1 cellular context compared by ENCODE assay signal in the genomic region with DNA sequence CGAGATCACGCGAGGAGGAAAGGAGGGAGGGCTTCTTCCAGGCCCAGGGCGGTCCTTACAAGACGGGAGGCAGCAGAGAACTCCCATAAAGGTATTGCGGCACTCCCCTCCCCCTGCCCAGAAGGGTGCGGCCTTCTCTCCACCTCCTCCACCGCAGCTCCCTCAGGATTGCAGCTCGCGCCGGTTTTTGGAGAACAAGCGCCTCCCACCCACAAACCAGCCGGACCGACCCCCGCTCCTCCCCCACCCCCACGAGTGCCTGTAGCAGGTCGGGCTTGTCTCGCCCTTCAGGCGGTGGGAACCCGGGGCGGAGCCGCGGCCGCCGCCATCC.
A peak's percentile ranks its signal among the peaks of the same experiment; 100 is the strongest.
TF ChIP-seq lines count a peak whose summit lies in the region.

No MANE protein-coding gene starts in this region.

TF ChIP-seq in GM12878, 131 proteins besides CTCF, POLR2A, EP300 and RAD21:
- 0 out of 2 replicates have a peak, but pooled peaks have one; percentile 51 for TF ChIP-seq CHD2 (IDR thresholded peaks at IDR 0.05; ENCODE audit: borderline replicate concordance, low read depth, low read length)
- TF ChIP-seq PML (IDR thresholded peaks at IDR 0.05; ENCODE audit: low read length): no peak
- no peak for TF ChIP-seq ZBTB11 (CRISPR knock-in tag; IDR thresholded peaks at IDR 0.05)
- TF ChIP-seq, protein P1, sequence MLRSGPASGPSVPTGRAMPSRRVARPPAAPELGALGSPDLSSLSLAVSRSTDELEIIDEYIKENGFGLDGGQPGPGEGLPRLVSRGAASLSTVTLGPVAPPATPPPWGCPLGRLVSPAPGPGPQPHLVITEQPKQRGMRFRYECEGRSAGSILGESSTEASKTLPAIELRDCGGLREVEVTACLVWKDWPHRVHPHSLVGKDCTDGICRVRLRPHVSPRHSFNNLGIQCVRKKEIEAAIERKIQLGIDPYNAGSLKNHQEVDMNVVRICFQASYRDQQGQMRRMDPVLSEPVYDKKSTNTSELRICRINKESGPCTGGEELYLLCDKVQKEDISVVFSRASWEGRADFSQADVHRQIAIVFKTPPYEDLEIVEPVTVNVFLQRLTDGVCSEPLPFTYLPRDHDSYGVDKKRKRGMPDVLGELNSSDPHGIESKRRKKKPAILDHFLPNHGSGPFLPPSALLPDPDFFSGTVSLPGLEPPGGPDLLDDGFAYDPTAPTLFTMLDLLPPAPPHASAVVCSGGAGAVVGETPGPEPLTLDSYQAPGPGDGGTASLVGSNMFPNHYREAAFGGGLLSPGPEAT (IDR thresholded peaks at IDR 0.05; ENCODE audit: low read depth): 0 out of 2 replicates have a peak, but pooled peaks have one; percentile 13
- TF ChIP-seq BMI1 (IDR thresholded peaks at IDR 0.05; ENCODE audit: borderline replicate concordance): no peak
- TF ChIP-seq ZSCAN29 (IDR thresholded peaks at IDR 0.05): peak; percentile 71; the same call in 1 of the 2 replicates
- TF ChIP-seq, protein P2, sequence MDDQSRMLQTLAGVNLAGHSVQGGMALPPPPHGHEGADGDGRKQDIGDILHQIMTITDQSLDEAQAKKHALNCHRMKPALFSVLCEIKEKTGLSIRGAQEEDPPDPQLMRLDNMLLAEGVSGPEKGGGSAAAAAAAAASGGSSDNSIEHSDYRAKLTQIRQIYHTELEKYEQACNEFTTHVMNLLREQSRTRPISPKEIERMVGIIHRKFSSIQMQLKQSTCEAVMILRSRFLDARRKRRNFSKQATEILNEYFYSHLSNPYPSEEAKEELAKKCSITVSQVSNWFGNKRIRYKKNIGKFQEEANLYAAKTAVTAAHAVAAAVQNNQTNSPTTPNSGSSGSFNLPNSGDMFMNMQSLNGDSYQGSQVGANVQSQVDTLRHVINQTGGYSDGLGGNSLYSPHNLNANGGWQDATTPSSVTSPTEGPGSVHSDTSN (IDR thresholded peaks at IDR 0.05; ENCODE audit: insufficient replicate concordance, low read depth, low read length): peak; percentile 2
- TF ChIP-seq POU2F2 (IDR thresholded peaks at IDR 0.05; ENCODE audit: borderline replicate concordance, low read depth, low read length): peak; percentile 2; the same call in 1 of the 3 replicates
- peak; percentile 4; the same call in 1 of the 2 replicates for TF ChIP-seq HCFC1 (IDR thresholded peaks at IDR 0.05; ENCODE audit: low read length)
- TF ChIP-seq, protein P3, sequence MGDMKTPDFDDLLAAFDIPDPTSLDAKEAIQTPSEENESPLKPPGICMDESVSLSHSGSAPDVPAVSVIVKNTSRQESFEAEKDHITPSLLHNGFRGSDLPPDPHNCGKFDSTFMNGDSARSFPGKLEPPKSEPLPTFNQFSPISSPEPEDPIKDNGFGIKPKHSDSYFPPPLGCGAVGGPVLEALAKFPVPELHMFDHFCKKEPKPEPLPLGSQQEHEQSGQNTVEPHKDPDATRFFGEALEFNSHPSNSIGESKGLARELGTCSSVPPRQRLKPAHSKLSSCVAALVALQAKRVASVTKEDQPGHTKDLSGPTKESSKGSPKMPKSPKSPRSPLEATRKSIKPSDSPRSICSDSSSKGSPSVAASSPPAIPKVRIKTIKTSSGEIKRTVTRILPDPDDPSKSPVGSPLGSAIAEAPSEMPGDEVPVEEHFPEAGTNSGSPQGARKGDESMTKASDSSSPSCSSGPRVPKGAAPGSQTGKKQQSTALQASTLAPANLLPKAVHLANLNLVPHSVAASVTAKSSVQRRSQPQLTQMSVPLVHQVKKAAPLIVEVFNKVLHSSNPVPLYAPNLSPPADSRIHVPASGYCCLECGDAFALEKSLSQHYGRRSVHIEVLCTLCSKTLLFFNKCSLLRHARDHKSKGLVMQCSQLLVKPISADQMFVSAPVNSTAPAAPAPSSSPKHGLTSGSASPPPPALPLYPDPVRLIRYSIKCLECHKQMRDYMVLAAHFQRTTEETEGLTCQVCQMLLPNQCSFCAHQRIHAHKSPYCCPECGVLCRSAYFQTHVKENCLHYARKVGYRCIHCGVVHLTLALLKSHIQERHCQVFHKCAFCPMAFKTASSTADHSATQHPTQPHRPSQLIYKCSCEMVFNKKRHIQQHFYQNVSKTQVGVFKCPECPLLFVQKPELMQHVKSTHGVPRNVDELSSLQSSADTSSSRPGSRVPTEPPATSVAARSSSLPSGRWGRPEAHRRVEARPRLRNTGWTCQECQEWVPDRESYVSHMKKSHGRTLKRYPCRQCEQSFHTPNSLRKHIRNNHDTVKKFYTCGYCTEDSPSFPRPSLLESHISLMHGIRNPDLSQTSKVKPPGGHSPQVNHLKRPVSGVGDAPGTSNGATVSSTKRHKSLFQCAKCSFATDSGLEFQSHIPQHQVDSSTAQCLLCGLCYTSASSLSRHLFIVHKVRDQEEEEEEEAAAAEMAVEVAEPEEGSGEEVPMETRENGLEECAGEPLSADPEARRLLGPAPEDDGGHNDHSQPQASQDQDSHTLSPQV (IDR thresholded peaks at IDR 0.05): 0 out of 2 replicates have a peak, but pooled peaks have one; percentile 50
- 0 out of 2 replicates have a peak, but pooled peaks have one; percentile 30 for TF ChIP-seq LARP7 (IDR thresholded peaks at IDR 0.05)
- peak; percentile 37 for TF ChIP-seq MEF2B (IDR thresholded peaks at IDR 0.05; ENCODE audit: partially characterized antibody, poor library complexity, severe bottlenecking)
- peak; percentile 79 to 81 for TF ChIP-seq IKZF2 (IDR thresholded peaks at IDR 0.05)
- TF ChIP-seq SRF (IDR thresholded peaks at IDR 0.05; ENCODE audit: low read depth in 2 of 2, low read length in 2 of 2): peak in 1 of 2 experiments; percentile 21; a peak in 1 of 4 replicates
- TF ChIP-seq CEBPZ (IDR thresholded peaks at IDR 0.05; ENCODE audit: low read depth, low read length): no peak
- peak; percentile 68 for TF ChIP-seq IKZF1 (conservative IDR thresholded peaks at IDR 0.05)
- 0 out of 2 replicates have a peak, but pooled peaks have one; percentile 27 for TF ChIP-seq TCF3 (IDR thresholded peaks at IDR 0.05; ENCODE audit: borderline replicate concordance, insufficient read depth, low read depth, low read length)
- TF ChIP-seq, protein P4, sequence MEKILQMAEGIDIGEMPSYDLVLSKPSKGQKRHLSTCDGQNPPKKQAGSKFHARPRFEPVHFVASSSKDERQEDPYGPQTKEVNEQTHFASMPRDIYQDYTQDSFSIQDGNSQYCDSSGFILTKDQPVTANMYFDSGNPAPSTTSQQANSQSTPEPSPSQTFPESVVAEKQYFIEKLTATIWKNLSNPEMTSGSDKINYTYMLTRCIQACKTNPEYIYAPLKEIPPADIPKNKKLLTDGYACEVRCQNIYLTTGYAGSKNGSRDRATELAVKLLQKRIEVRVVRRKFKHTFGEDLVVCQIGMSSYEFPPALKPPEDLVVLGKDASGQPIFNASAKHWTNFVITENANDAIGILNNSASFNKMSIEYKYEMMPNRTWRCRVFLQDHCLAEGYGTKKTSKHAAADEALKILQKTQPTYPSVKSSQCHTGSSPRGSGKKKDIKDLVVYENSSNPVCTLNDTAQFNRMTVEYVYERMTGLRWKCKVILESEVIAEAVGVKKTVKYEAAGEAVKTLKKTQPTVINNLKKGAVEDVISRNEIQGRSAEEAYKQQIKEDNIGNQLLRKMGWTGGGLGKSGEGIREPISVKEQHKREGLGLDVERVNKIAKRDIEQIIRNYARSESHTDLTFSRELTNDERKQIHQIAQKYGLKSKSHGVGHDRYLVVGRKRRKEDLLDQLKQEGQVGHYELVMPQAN (conservative IDR thresholded peaks at IDR 0.05): peak; percentile 54
